ENCODE assay signal across 8 cellular contexts in the genomic region with DNA sequence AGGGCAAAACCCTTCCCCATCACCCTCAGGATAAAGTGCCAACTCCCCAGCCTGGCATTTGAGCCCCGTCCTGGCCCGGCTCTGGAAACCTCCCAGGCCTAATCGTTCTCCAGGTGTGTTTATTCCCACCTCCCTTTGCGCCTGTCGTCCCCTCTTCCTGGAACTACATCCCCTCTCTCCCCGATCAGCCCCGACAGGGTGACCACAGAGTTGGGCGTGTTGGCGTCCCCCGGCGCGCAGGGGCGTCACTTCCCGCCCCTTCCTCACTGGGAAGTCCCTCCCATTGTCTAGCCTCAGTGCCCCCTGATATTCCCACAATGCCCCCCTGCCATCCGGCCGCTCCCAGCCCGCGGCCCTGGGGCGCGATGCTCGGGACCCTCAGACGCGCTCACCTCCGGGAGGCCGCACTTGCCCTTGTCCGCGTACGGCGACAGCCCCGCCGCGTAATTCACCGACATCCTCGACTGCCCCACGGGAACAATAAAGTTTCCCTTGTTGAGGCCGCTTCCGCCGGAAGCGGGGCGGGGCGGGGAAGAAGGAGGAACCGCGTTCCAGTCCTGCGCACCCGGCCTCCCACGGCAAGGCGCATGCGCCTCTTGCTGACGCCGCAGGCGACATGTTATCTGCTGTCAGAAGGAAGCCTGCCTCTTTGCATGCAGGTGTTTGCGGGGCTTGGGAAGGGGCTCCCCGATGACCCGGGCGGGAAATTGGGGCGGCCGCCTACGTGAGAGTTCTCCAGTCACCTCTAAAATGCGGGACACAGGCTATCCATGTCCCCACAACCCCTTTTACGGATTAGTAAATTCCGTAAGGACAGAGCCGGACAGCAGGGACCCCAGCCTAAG. TPM values are rescaled to one million over a fixed set of nuclear protein-coding genes. Genes with fewer than 3 reads are reported as not detected.
DNase-seq lines count a peak whose midpoint lies in the region; ATAC-seq and TF ChIP-seq lines count a peak whose summit lies in the region.

A gene (plus strand): TSS at position 608 of the 845 bp plus-strand sequence. CDS start 3,737 bp downstream, outside the sequence.
A gene (minus strand): TSS at position 482 of the 845 bp plus-strand sequence. CDS start 24 bp downstream, at position 458.

- H3K36me3 Mint-ChIP-seq in activated T-cell treated with anti-CD3 and anti-CD28 coated beads, Interleukin-2, amount 50 U/mL, for 72 hours (ENCODE audit: insufficient read depth in 2 of 2): peaks cover 5 to 6% of the 10 kb centered on the region in 2 donors

- in situ Hi-C loops in KBM-7 (cut with MboI; ENCODE audit: low pct_unique_long_range_greater_than_20kb, low sequenced_read_pairs): no loop called here

- TF ChIP-seq POLR2A in Peyer's patch (IDR thresholded peaks at IDR 0.05) (peak; percentile 64 to 73), esophagus muscularis mucosa (IDR thresholded peaks at IDR 0.05; ENCODE audit: low read depth) (peak; percentile 29)

- TF ChIP-seq EP300 in esophagus muscularis mucosa (IDR thresholded peaks at IDR 0.05): no peak

- H3K27ac Mint-ChIP-seq in activated T-cell treated with anti-CD3 and anti-CD28 coated beads, Interleukin-2, amount 50 U/mL, for 72 hours: peak within 1 kb of the TSS; percentile 98

- under 1% methylated on average over 31 of the region's 62 CpGs for WGBS in esophagus muscularis mucosa

- H3K36me3 ChIP-seq in Peyer's patch: peaks cover 0 to 20% (median 0%) of the 10 kb centered on the region in 3 donors
- peaks cover 0 to 37% (median 28%) of the 10 kb centered on the region in 4 donors for H3K36me3 ChIP-seq in esophagus muscularis mucosa
- H3K36me3 ChIP-seq in muscle layer of duodenum (ENCODE audit: control insufficient read depth in 1 of 2, insufficient read depth in 2 of 2, low read length in 2 of 2): peaks cover 0 to 24% of the 10 kb centered on the region in 2 donors

- H3K4me1 ChIP-seq in Peyer's patch (peaks cover 5 to 24% (median 10%) of the 10 kb centered on the region in 4 donors), esophagus muscularis mucosa (peaks cover 15 to 30% (median 25%) of the 10 kb centered on the region in 4 donors), muscle layer of duodenum (ENCODE audit: control insufficient read depth in 1 of 2, insufficient read depth in 2 of 2, low read length in 2 of 2) (peaks cover 0 to 21% of the 10 kb centered on the region in 2 donors)

- peak within 1 kb of the TSS; percentile 70 to 86 (median 84) for H3K4me3 ChIP-seq in Peyer's patch
- H3K4me3 ChIP-seq in esophagus muscularis mucosa: peak within 1 kb of the TSS; percentile 75 to 84 (median 78)
- H3K4me3 ChIP-seq in muscle layer of duodenum (ENCODE audit: low read depth in 1 of 2, low read length in 2 of 2): peak within 1 kb of the TSS; percentile 90 to 97

- intact Hi-C loops in esophagus muscularis mucosa (cut with DNase I): no loop called here

- peak in 1 of 6 experiments; percentile 18 for TF ChIP-seq CTCF in Peyer's patch (IDR thresholded peaks at IDR 0.05)
- TF ChIP-seq CTCF in esophagus muscularis mucosa (IDR thresholded peaks at IDR 0.05): peak in 1 of 3 experiments; percentile 38

- H3K4me1 Mint-ChIP-seq in activated T-cell treated with anti-CD3 and anti-CD28 coated beads, Interleukin-2, amount 50 U/mL, for 72 hours (ENCODE audit: low read depth): peaks cover 44% of the 10 kb centered on the region

- H3K27me3 Mint-ChIP-seq in activated T-cell treated with anti-CD3 and anti-CD28 coated beads, Interleukin-2, amount 50 U/mL, for 72 hours (ENCODE audit: low read depth): no peaks in the 10 kb centered on the region

- H3K4me3 Mint-ChIP-seq in activated T-cell treated with anti-CD3 and anti-CD28 coated beads, Interleukin-2, amount 50 U/mL, for 72 hours: peak within 1 kb of the TSS; percentile 97

- H3K9me3 ChIP-seq in Peyer's patch (no peaks in the 10 kb centered on the region), esophagus muscularis mucosa (no peaks in the 10 kb centered on the region), muscle layer of duodenum (ENCODE audit: control insufficient read depth in 1 of 2, low read length in 2 of 2) (no peaks in the 10 kb centered on the region)

- ATAC-seq in GM21528 (IDR thresholded peaks at IDR 0.05; ENCODE audit: low FRiP score, unreplicated experiment): peak; percentile 76
- peak; percentile 92 for ATAC-seq in activated T-cell treated with anti-CD3 and anti-CD28 coated beads, Interleukin-2, amount 50 U/mL, for 72 hours (replicated peaks in 1 of 2)

- H3K27ac ChIP-seq in Peyer's patch: peak within 1 kb of the TSS; percentile 78 to 84 (median 82)
- peak within 1 kb of the TSS; percentile 74 to 81 (median 79) for H3K27ac ChIP-seq in esophagus muscularis mucosa (replicated peaks in 1 of 4)
- peak within 1 kb of the TSS; percentile 77 for H3K27ac ChIP-seq in muscle layer of duodenum (ENCODE audit: low read length)

- no peaks in the 10 kb centered on the region for H3K27me3 ChIP-seq in Peyer's patch
- H3K27me3 ChIP-seq in esophagus muscularis mucosa: peaks cover 0 to 18% (median 0%) of the 10 kb centered on the region in 4 donors
- H3K27me3 ChIP-seq in muscle layer of duodenum (ENCODE audit: low read depth, low read length): no peaks in the 10 kb centered on the region

- DNase-seq in D341Med (ENCODE audit: low spot score) (peak; percentile 99), KBM-7 (peak; percentile 94), Peyer's patch (peak; percentile 93 to 98 (median 96)), esophagus muscularis mucosa (ENCODE audit: extremely low spot score) (peak; percentile 98)
- peak; percentile 97 to 98 for DNase-seq in activated T-cell treated with anti-CD3 and anti-CD28 coated beads, Interleukin-2, amount 50 U/mL, for 72 hours
- peak; percentile 92 to 93 for DNase-seq in stimulated activated CD8-positive, alpha-beta memory T cell treated with anti-CD3 and anti-CD28 coated beads, Interleukin-7, amount 100 ng/mL, for 1 hour (ENCODE audit: low read depth in 2 of 2)

- no peaks in the 10 kb centered on the region for H3K9me3 Mint-ChIP-seq in activated T-cell treated with anti-CD3 and anti-CD28 coated beads, Interleukin-2, amount 50 U/mL, for 72 hours

RNA-seq across cellular contexts. Expression of the first gene that starts in this region (rescaled TPM):
- total RNA-seq in Peyer's patch: 1 to 10 TPM in 3 of 4 donors, under 1 TPM in 1; 0.83 to 3.9 (median 1.6) TPM
- total RNA-seq in activated T-cell treated with anti-CD3 and anti-CD28 coated beads, Interleukin-2, amount 50 U/mL, for 72 hours: 1 to 10 TPM; 2.8 to 4.1 TPM
- total RNA-seq in esophagus muscularis mucosa: 1 to 10 TPM in 2 of 4 donors, under 1 TPM in 2; 0.32 to 2.5 (median 0.96) TPM

RNA-seq across cellular contexts. Expression of the second gene that starts in this region (rescaled TPM):
- 100 to 1,000 TPM in 1 of 4 donors, 10 to 100 TPM in 3; 55.3 to 115 (median 84.9) TPM for total RNA-seq in Peyer's patch
- total RNA-seq in activated T-cell treated with anti-CD3 and anti-CD28 coated beads, Interleukin-2, amount 50 U/mL, for 72 hours: 10 to 100 TPM; 44.1 to 45.9 TPM
- total RNA-seq in esophagus muscularis mucosa: 10 to 100 TPM; 16.0 to 24.1 (median 19.9) TPM

Comparison
In these comparisons a context has a peak if more than half of its experiments do, and no peak if none do; other contexts are left out.
1. Peak in every context shown above with its lines: DNase-seq, ATAC-seq, H3K4me3 ChIP-seq and H3K27ac ChIP-seq.